In genomic region chr4:1113311-1114009, GRCh38 we compare ENCODE assay signal across 8 cellular contexts. TPM values are rescaled to one million over a fixed set of nuclear protein-coding genes. Genes with fewer than 3 reads are reported as not detected.
DNase-seq lines count a peak whose midpoint lies in the region; ATAC-seq, FAIRE-seq and TF ChIP-seq lines count a peak whose summit lies in the region.

RNF212 (minus strand) TSS chr4:1113564; CDS start chr4:1113464, 100 bp downstream.

- H3K4me3 ChIP-seq in bronchial epithelial cell (ENCODE audit: low read depth, low read length), result peak within 1 kb of the TSS; percentile 24
- peak within 1 kb of the TSS; percentile 32 for H3K4me3 ChIP-seq in lung

- H3K36me3 ChIP-seq in bronchial epithelial cell (ENCODE audit: control insufficient read depth, insufficient read depth, low read length), result no peaks in the 10 kb centered on the region
- H3K36me3 ChIP-seq in lung (ENCODE audit: control insufficient read depth in 2 of 2, insufficient read depth in 2 of 2, low read length in 2 of 2), result no peaks in the 10 kb centered on the region

- H3K27ac ChIP-seq in lung (ENCODE audit: low read depth in 1 of 2, low read length in 1 of 2), result peak within 1 kb of the TSS in 1 of 2 donors; percentile 60

- H3K27me3 ChIP-seq in bronchial epithelial cell (ENCODE audit: control insufficient read depth, insufficient read depth, low read length), result peaks cover 2% of the 10 kb centered on the region
- H3K27me3 ChIP-seq in lung (ENCODE audit: control insufficient read depth, insufficient read depth), result no peaks in the 10 kb centered on the region

- DNase-seq in NCI-H2081 (lab: John Stamatoyannopoulos, UW) (peak; percentile 10 to 43), NCI-H2081 treated with DMSO at 0.1 percent for 48 hours (lab: John Stamatoyannopoulos, UW) (no peak), bronchial epithelial cell (ENCODE audit: low read depth) (no peak), lung (ENCODE audit: low spot score) (no peak)
- DNase-seq in stimulated activated naive CD8-positive, alpha-beta T cell treated with anti-CD3 and anti-CD28 coated beads, Interleukin-15, Interleukin-2, amounts not matched to agents 100 U/mL and 50 U/mL, for 24 hours, result peak; percentile 21

- WGBS in lung, 2 donors, result 20% methylated on average over 42 to 72 of the region's 72 CpGs

- TF ChIP-seq CTCF in bronchial epithelial cell (IDR thresholded peaks at IDR 0.05; ENCODE audit: insufficient read depth, low read length, severe bottlenecking), result no peak
- no peak for TF ChIP-seq CTCF in lung (IDR thresholded peaks at IDR 0.05; ENCODE audit: control extremely low read depth, extremely low read depth)

- peaks cover 0 to 2% of the 10 kb centered on the region in 2 donors for H3K4me1 ChIP-seq in lung (ENCODE audit: control insufficient read depth in 2 of 2, insufficient read depth in 2 of 2, low read length in 2 of 2)

- H3K9me3 ChIP-seq in lung (ENCODE audit: control insufficient read depth in 2 of 2, insufficient read depth in 1 of 2, low read length in 1 of 2), result no peaks in the 10 kb centered on the region

- no peak for FAIRE-seq in bronchial epithelial cell (lab: Jason Lieb, UNC)

- ATAC-seq in lung (ENCODE audit: insufficient read depth, low FRiP score), result no peak
- ATAC-seq in stimulated activated naive CD8-positive, alpha-beta T cell treated with anti-CD3 and anti-CD28 coated beads, Interleukin-15, Interleukin-2, amounts not matched to agents 100 U/mL and 50 U/mL, for 24 hours, result no peak
- ATAC-seq in HG03175 (IDR thresholded peaks at IDR 0.05; ENCODE audit: unreplicated experiment), result no peak
- no peak for ATAC-seq in GM21390 (IDR thresholded peaks at IDR 0.05; ENCODE audit: unreplicated experiment)
- ATAC-seq in HG03097 (IDR thresholded peaks at IDR 0.05; ENCODE audit: low FRiP score, unreplicated experiment), result no peak

RNA-seq across cellular contexts. Expression of gene RNF212, which starts in this region (rescaled TPM):
- total RNA-seq in bronchial epithelial cell (under 0.01 and 0.64 TPM in 2 replicates), lung (1 to 10 TPM; 4.5 to 8.8 TPM)
- 1 to 10 TPM; 3.5 to 6.2 TPM for polyA plus RNA-seq in lung

Comparison
In these comparisons a context has a peak if more than half of its experiments do, and no peak if none do; other contexts are left out.
1. DNase-seq: peak in NCI-H2081 (2 of 2) and stimulated activated naive CD8-positive, alpha-beta T cell treated with anti-CD3 and anti-CD28 coated beads, Interleukin-15, Interleukin-2, amounts not matched to agents 100 U/mL and 50 U/mL, for 24 hours (single experiment); none in NCI-H2081 treated with DMSO at 0.1 percent for 48 hours (single experiment), bronchial epithelial cell (single experiment) and lung (single experiment).